ENCODE assay signal across 8 cellular contexts in genomic region chr5:73497537-73498056, GRCh38.
DNase-seq lines count a peak whose midpoint lies in the region; ATAC-seq and TF ChIP-seq lines count a peak whose summit lies in the region.

No MANE protein-coding gene starts in this region.

- H3K36me3 ChIP-seq in KOPT-K1 (ENCODE audit: insufficient read depth, low read length) (peaks cover 34% of the 10 kb centered on the region), mucosa of rectum (ENCODE audit: control insufficient read depth in 2 of 2, insufficient read depth in 2 of 2, low read length in 2 of 2) (peaks cover 12 to 14% of the 10 kb centered on the region in 2 donors)

- H3K27ac ChIP-seq in C4-2B, result peak overlapping the region; percentile 99
- peak overlapping the region; percentile 87 for H3K27ac ChIP-seq in KOPT-K1 (ENCODE audit: low read depth, low read length, poor library complexity, severe bottlenecking)
- peak overlapping the region; percentile 91 to 92 for H3K27ac ChIP-seq in mucosa of rectum (ENCODE audit: low read depth in 2 of 2, low read length in 2 of 2)

- ATAC-seq in HG03095 (IDR thresholded peaks at IDR 0.05; ENCODE audit: unreplicated experiment) (no peak), GM21447 (IDR thresholded peaks at IDR 0.05; ENCODE audit: unreplicated experiment) (no peak), HG03159 (IDR thresholded peaks at IDR 0.05; ENCODE audit: unreplicated experiment) (no peak)

- H3K4me3 ChIP-seq in cardiac fibroblast (replicated peaks in 1 of 2; ENCODE audit: low read depth in 2 of 2, low read length in 2 of 2) (peak overlapping the region; percentile 89 to 95), mucosa of rectum (ENCODE audit: low read length in 2 of 2) (peak overlapping the region; percentile 92 to 97)

- DNase-seq in cardiac fibroblast (ENCODE audit: low read depth in 2 of 2), result no peak
- DNase-seq in NCI-H128 (lab: John Stamatoyannopoulos, UW; ENCODE audit: unreplicated experiment), result no peak

- peaks cover 21 to 34% of the 10 kb centered on the region in 2 donors for H3K4me1 ChIP-seq in mucosa of rectum (ENCODE audit: control insufficient read depth in 2 of 2, insufficient read depth in 2 of 2, low read length in 2 of 2)

- H3K9me3 ChIP-seq in KOPT-K1 (ENCODE audit: insufficient read depth, low read length, poor library complexity, severe bottlenecking) (no peaks in the 10 kb centered on the region), mucosa of rectum (ENCODE audit: control insufficient read depth in 2 of 2, low read length in 2 of 2) (no peaks in the 10 kb centered on the region)

- H3K9ac ChIP-seq in mucosa of rectum (ENCODE audit: low read depth in 1 of 2, low read length in 2 of 2), result peak overlapping the region; percentile 98 to 99

- TF ChIP-seq CTCF in C4-2B (conservative IDR thresholded peaks at IDR 0.05) (no peak), cardiac fibroblast (IDR thresholded peaks at IDR 0.05; ENCODE audit: low read depth, low read length) (no peak)

- H3K27me3 ChIP-seq in mucosa of rectum (ENCODE audit: control insufficient read depth in 2 of 2, insufficient read depth in 2 of 2, low read length in 2 of 2), result peaks cover 0 to 3% of the 10 kb centered on the region in 2 donors
